In genomic region chr14:75927564-75928087, GRCh38 we compare ENCODE assay signal across 1 cellular context.
TF ChIP-seq lines count a peak whose summit lies in the region.

No MANE protein-coding gene starts in this region.

TF ChIP-seq in HepG2, 621 proteins besides CTCF, POLR2A, EP300 and RAD21:
- TF ChIP-seq ARNT (IDR thresholded peaks at IDR 0.05): no peak
- no peak for TF ChIP-seq KDM3A (CRISPR knock-in tag; IDR thresholded peaks at IDR 0.05; ENCODE audit: low read depth)
- TF ChIP-seq ZNF251 (CRISPR knock-in tag; IDR thresholded peaks at IDR 0.05): no peak
- no peak for TF ChIP-seq NFKBIZ (CRISPR knock-in tag; IDR thresholded peaks at IDR 0.05)
- no peak for TF ChIP-seq FOXO1 (CRISPR knock-in tag; IDR thresholded peaks at IDR 0.05)
- no peak for TF ChIP-seq ZNF550 (CRISPR knock-in tag; IDR thresholded peaks at IDR 0.05; ENCODE audit: borderline replicate concordance)
- no peak for TF ChIP-seq ZNF282 (IDR thresholded peaks at IDR 0.05; ENCODE audit: partially characterized antibody)
